8 cellular contexts compared by ENCODE assay signal in the genomic region with DNA sequence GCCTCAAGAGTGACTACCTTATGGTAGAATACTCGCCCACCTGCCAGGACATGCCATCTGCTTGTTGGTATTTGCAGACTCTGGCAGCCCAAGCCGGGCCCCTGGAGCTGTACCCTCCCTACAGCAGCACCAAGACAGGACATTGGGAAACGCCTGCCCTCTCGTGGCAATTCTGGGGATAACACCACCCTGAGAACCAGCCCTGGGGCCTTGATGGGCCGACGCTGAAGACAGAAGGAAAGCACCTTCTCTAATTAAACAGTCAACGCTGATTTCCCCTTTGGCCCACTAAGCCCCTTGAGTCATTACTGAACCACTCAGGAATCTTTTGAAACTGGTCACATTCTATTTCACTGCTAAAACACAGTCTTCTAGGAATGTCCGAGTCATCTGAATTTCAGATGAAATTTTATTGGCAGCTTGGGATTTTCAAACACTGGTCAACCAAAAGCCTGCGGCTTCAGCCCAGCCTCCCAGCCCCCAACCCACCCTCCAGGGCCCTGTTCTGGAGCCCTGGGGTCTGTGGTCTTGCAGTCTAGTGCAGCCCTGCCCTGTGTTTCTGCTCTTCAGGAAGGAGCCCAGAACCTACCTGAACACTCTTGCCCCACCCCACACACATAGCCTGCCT.
A peak's percentile ranks its signal among the peaks of the same experiment; 100 is the strongest.
DNase-seq lines count a peak whose midpoint lies in the region; ATAC-seq and TF ChIP-seq lines count a peak whose summit lies in the region.

No MANE protein-coding gene starts in this region.

- WGBS in lung, 2 donors = 13 to 17% methylated on average over 9 of the region's 9 CpGs

- peak; percentile 74 for ATAC-seq in GM18861 (IDR thresholded peaks at IDR 0.05; ENCODE audit: unreplicated experiment)
- ATAC-seq in HG03066 (IDR thresholded peaks at IDR 0.05; ENCODE audit: low read depth, unreplicated experiment) = peak; percentile 78
- ATAC-seq in lung (ENCODE audit: insufficient read depth, low FRiP score) = peak; percentile 84

- no peaks in the 10 kb centered on the region for H3K27me3 ChIP-seq in lung (ENCODE audit: control insufficient read depth, insufficient read depth)

- DNase-seq in AG10803 (ENCODE audit: low read depth) = peak; percentile 81
- DNase-seq in NCI-H524 (lab: John Stamatoyannopoulos, UW) = peak; percentile 97
- peak; percentile 71 for DNase-seq in activated CD4-positive, alpha-beta T cell treated with anti-CD3 and anti-CD28 coated beads, Interleukin-2, amount 50 U/mL, for 1 hour
- DNase-seq in dermis blood vessel endothelial cell = peak; percentile 80
- DNase-seq in lung (ENCODE audit: low spot score) = peak; percentile 67
- DNase-seq in stimulated activated CD8-positive, alpha-beta memory T cell treated with anti-CD3 and anti-CD28 coated beads, Interleukin-12 subunit alpha, Interleukin-12 subunit beta, amount 100 ng/mL, for 4 hours (ENCODE audit: low read depth) = peak; percentile 50

- peaks cover 0 to 11% of the 10 kb centered on the region in 2 donors for H3K4me1 ChIP-seq in lung (ENCODE audit: control insufficient read depth in 2 of 2, insufficient read depth in 2 of 2, low read length in 2 of 2)

- H3K27ac ChIP-seq in lung (ENCODE audit: low read depth in 1 of 2, low read length in 1 of 2) = peak overlapping the region in 1 of 2 donors; percentile 26

- TF ChIP-seq CTCF in AG10803 (conservative IDR thresholded peaks at IDR 0.05; ENCODE audit: low read length) = peak; percentile 86
- TF ChIP-seq CTCF in lung (IDR thresholded peaks at IDR 0.05; ENCODE audit: control extremely low read depth, extremely low read depth) = peak; percentile 68

- no peak overlapping the region for H3K4me3 ChIP-seq in AG10803 (ENCODE audit: low read length)
- H3K4me3 ChIP-seq in lung = no peak overlapping the region

- H3K36me3 ChIP-seq in lung (ENCODE audit: control insufficient read depth in 2 of 2, insufficient read depth in 2 of 2, low read length in 2 of 2) = no peaks in the 10 kb centered on the region

- H3K9me3 ChIP-seq in lung (ENCODE audit: control insufficient read depth in 2 of 2, insufficient read depth in 1 of 2, low read length in 1 of 2) = no peaks in the 10 kb centered on the region
